In genomic region chr1:151408891-151409290, GRCh38 we compare ENCODE assay signal across 18 cellular contexts.
"Had no signal": no experiment of that assay in that cellular context is flagged by ENCODE, and none has a peak within 500 bp of the region (broad histone marks: within the 10 kb centered on the region; RNA-seq: fewer than 3 reads in every experiment).

No MANE protein-coding gene starts in this region.

- H3K4me1 ChIP-seq: left lung, transverse colon had no signal

- ATAC-seq: activated T-cell treated with anti-CD3 and anti-CD28 coated beads, Interleukin-2, amount 50 U/mL, for 4 hours; left lung; mucosa of descending colon; natural killer cell treated with Interleukin-12 subunit alpha and Interleukin-12 subunit beta and Interleukin-15 and Interleukin-18, amount 100 ng/mL, for 72 hours; stimulated activated naive CD8-positive, alpha-beta T cell treated with anti-CD3 and anti-CD28 coated beads, Interleukin-15, Interleukin-2, amounts not matched to agents 100 U/mL and 50 U/mL, for 24 hours had no signal

- H3K4me3 ChIP-seq: left lung, mucosa of descending colon, skin epidermis, transverse colon had no signal

- H3K27me3 ChIP-seq: left lung, transverse colon had no signal

- H3K4me3 Mint-ChIP-seq: activated naive CD8-positive, alpha-beta T cell treated with anti-CD3 and anti-CD28 coated beads, Interleukin-2, amount 10 ng/mL, durations not matched to agents 7 days and 5 days; activated T-cell treated with anti-CD3 and anti-CD28 coated beads, Interleukin-2, amount 50 U/mL, for 4 hours; dendritic cell treated with granulocyte-macrophage colony-stimulating factor and Interleukin-4, amounts not matched to agents 40 ng/mL and 50 ng/mL, for 4 days; natural killer cell treated with Interleukin-12 subunit alpha and Interleukin-12 subunit beta and Interleukin-15 and Interleukin-18, amount 100 ng/mL, for 72 hours had no signal

- DNase-seq: activated CD4-positive, alpha-beta T cell treated with anti-CD3 and anti-CD28 coated beads, Interleukin-2, amount 50 U/mL, for 1 hour; activated CD4-positive, CD25-positive, alpha-beta regulatory T cell; activated gamma-delta T cell; activated naive CD8-positive, alpha-beta T cell treated with anti-CD3 and anti-CD28 coated beads, Interleukin-2, amount 10 ng/mL, durations not matched to agents 7 days and 5 days; activated T-cell treated with anti-CD3 and anti-CD28 coated beads, Interleukin-2, amount 50 U/mL, for 4 hours; aorta; erythroblast; islet precursor cell; left lung; mucosa of descending colon; stimulated activated CD4-positive, alpha-beta T cell treated with anti-CD3 and anti-CD28 coated beads, Interleukin-15, amount 100 ng/mL, for 24 hours; stimulated activated CD4-positive, alpha-beta T cell treated with anti-CD3 and anti-CD28 coated beads, Interleukin-4, amount 100 ng/mL, for 24 hours; stimulated activated naive CD8-positive, alpha-beta T cell treated with anti-CD3 and anti-CD28 coated beads, Interleukin-15, Interleukin-2, amounts not matched to agents 100 U/mL and 50 U/mL, for 24 hours; T-helper 2 cell; transverse colon had no signal

- H3K4me1 Mint-ChIP-seq: activated naive CD8-positive, alpha-beta T cell treated with anti-CD3 and anti-CD28 coated beads, Interleukin-2, amount 10 ng/mL, durations not matched to agents 7 days and 5 days had no signal

- H3K9me3 ChIP-seq: left lung, mucosa of descending colon, transverse colon had no signal

- H3K27me3 Mint-ChIP-seq: activated naive CD8-positive, alpha-beta T cell treated with anti-CD3 and anti-CD28 coated beads, Interleukin-2, amount 10 ng/mL, durations not matched to agents 7 days and 5 days; dendritic cell treated with granulocyte-macrophage colony-stimulating factor and Interleukin-4, amounts not matched to agents 40 ng/mL and 50 ng/mL, for 4 days; natural killer cell treated with Interleukin-12 subunit alpha and Interleukin-12 subunit beta and Interleukin-15 and Interleukin-18, amount 100 ng/mL, for 72 hours had no signal

- H3K27ac ChIP-seq: left lung, transverse colon had no signal

- H3K9me3 Mint-ChIP-seq: activated naive CD8-positive, alpha-beta T cell treated with anti-CD3 and anti-CD28 coated beads, Interleukin-2, amount 10 ng/mL, durations not matched to agents 7 days and 5 days; activated T-cell treated with anti-CD3 and anti-CD28 coated beads, Interleukin-2, amount 50 U/mL, for 4 hours; dendritic cell treated with granulocyte-macrophage colony-stimulating factor and Interleukin-4, amounts not matched to agents 40 ng/mL and 50 ng/mL, for 4 days; natural killer cell treated with Interleukin-12 subunit alpha and Interleukin-12 subunit beta and Interleukin-15 and Interleukin-18, amount 100 ng/mL, for 72 hours had no signal

- H3K27ac Mint-ChIP-seq: activated naive CD8-positive, alpha-beta T cell treated with anti-CD3 and anti-CD28 coated beads, Interleukin-2, amount 10 ng/mL, durations not matched to agents 7 days and 5 days; dendritic cell treated with granulocyte-macrophage colony-stimulating factor and Interleukin-4, amounts not matched to agents 40 ng/mL and 50 ng/mL, for 4 days had no signal
